Comparison of ENCODE assay signal across 18 cellular contexts in genomic region chr10:96858706-96859050, GRCh38.
"Had no signal": no experiment of that assay in that cellular context is flagged by ENCODE, and none has a peak within 500 bp of the region (broad histone marks: within the 10 kb centered on the region; RNA-seq: fewer than 3 reads in every experiment).

No MANE protein-coding gene starts in this region.

- H3K27ac ChIP-seq: right lobe of liver, spleen, thoracic aorta, VCaP had no signal

- H3K9me3 ChIP-seq: psoas muscle, right lobe of liver, spleen, thoracic aorta had no signal

- H3K9me3 Mint-ChIP-seq: brain; central memory CD8-positive, alpha-beta T cell; dendritic cell treated with granulocyte-macrophage colony-stimulating factor and Interleukin-4, amounts not matched to agents 40 ng/mL and 50 ng/mL, for 4 days; naive thymus-derived CD8-positive, alpha-beta T cell had no signal

- H3K27me3 ChIP-seq: right lobe of liver, spleen had no signal

- H3K36me3 ChIP-seq: right lobe of liver, thoracic aorta had no signal

- H3K4me3 ChIP-seq: psoas muscle, right lobe of liver, spleen, thoracic aorta had no signal

- ATAC-seq: esophagus mucosa; left colon; naive thymus-derived CD8-positive, alpha-beta T cell; right lobe of liver had no signal

- H3K27me3 Mint-ChIP-seq: brain; central memory CD8-positive, alpha-beta T cell; dendritic cell treated with granulocyte-macrophage colony-stimulating factor and Interleukin-4, amounts not matched to agents 40 ng/mL and 50 ng/mL, for 4 days; naive thymus-derived CD8-positive, alpha-beta T cell had no signal

- H3K27ac Mint-ChIP-seq: activated T-helper 1 cell treated with anti-CD3 and anti-CD28 coated beads, Interleukin-12 subunit alpha, Interleukin-12 subunit beta, Interleukin-2, Interleukin-4 antibody, amounts not matched to agents 30 ng/mL and 10 ng/mL and 1 ng/mL, durations not matched to agents 14 hours and 24 hours and 36 hours; dendritic cell treated with granulocyte-macrophage colony-stimulating factor and Interleukin-4, amounts not matched to agents 40 ng/mL and 50 ng/mL, for 4 days had no signal

- DNase-seq: activated naive CD4-positive, alpha-beta T cell treated with anti-CD3 and anti-CD28 coated beads, Interleukin-2, amount 50 U/mL, for 16 hours; amniotic stem cell; left colon; naive thymus-derived CD8-positive, alpha-beta T cell; occipital lobe; psoas muscle; right lobe of liver; spleen; stimulated activated CD4-positive, alpha-beta T cell treated with anti-CD3 and anti-CD28 coated beads, Interleukin-2, amount 100 ng/mL, for 24 hours; stimulated activated naive CD4-positive, alpha-beta T cell treated with Interleukin-2 at 50 U/mL for 16 hours; T-helper 1 cell had no signal

- H3K4me3 Mint-ChIP-seq: activated T-helper 1 cell treated with anti-CD3 and anti-CD28 coated beads, Interleukin-12 subunit alpha, Interleukin-12 subunit beta, Interleukin-2, Interleukin-4 antibody, amounts not matched to agents 30 ng/mL and 10 ng/mL and 1 ng/mL, durations not matched to agents 14 hours and 24 hours and 36 hours; brain; central memory CD8-positive, alpha-beta T cell; dendritic cell treated with granulocyte-macrophage colony-stimulating factor and Interleukin-4, amounts not matched to agents 40 ng/mL and 50 ng/mL, for 4 days; naive thymus-derived CD8-positive, alpha-beta T cell had no signal
